ENCODE assay signal across 1 cellular context in genomic region chr20:63695419-63696310, GRCh38.
A peak's percentile ranks its signal among the peaks of the same experiment; 100 is the strongest.
TF ChIP-seq lines count a peak whose summit lies in the region.

No MANE protein-coding gene starts in this region.

TF ChIP-seq in GM12878, 131 proteins besides CTCF, POLR2A, EP300 and RAD21:
- TF ChIP-seq, protein P1, sequence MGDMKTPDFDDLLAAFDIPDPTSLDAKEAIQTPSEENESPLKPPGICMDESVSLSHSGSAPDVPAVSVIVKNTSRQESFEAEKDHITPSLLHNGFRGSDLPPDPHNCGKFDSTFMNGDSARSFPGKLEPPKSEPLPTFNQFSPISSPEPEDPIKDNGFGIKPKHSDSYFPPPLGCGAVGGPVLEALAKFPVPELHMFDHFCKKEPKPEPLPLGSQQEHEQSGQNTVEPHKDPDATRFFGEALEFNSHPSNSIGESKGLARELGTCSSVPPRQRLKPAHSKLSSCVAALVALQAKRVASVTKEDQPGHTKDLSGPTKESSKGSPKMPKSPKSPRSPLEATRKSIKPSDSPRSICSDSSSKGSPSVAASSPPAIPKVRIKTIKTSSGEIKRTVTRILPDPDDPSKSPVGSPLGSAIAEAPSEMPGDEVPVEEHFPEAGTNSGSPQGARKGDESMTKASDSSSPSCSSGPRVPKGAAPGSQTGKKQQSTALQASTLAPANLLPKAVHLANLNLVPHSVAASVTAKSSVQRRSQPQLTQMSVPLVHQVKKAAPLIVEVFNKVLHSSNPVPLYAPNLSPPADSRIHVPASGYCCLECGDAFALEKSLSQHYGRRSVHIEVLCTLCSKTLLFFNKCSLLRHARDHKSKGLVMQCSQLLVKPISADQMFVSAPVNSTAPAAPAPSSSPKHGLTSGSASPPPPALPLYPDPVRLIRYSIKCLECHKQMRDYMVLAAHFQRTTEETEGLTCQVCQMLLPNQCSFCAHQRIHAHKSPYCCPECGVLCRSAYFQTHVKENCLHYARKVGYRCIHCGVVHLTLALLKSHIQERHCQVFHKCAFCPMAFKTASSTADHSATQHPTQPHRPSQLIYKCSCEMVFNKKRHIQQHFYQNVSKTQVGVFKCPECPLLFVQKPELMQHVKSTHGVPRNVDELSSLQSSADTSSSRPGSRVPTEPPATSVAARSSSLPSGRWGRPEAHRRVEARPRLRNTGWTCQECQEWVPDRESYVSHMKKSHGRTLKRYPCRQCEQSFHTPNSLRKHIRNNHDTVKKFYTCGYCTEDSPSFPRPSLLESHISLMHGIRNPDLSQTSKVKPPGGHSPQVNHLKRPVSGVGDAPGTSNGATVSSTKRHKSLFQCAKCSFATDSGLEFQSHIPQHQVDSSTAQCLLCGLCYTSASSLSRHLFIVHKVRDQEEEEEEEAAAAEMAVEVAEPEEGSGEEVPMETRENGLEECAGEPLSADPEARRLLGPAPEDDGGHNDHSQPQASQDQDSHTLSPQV (IDR thresholded peaks at IDR 0.05): no peak
- TF ChIP-seq MTA3 (IDR thresholded peaks at IDR 0.05; ENCODE audit: borderline replicate concordance, low read length) (peak; percentile 73; the same call in 1 of the 2 replicates), ZBED1 (IDR thresholded peaks at IDR 0.05; ENCODE audit: borderline replicate concordance) (0 out of 2 replicates have a peak, but pooled peaks have one; percentile 18), RELB (IDR thresholded peaks at IDR 0.05; ENCODE audit: low read depth) (no peak)
- TF ChIP-seq, protein P2, sequence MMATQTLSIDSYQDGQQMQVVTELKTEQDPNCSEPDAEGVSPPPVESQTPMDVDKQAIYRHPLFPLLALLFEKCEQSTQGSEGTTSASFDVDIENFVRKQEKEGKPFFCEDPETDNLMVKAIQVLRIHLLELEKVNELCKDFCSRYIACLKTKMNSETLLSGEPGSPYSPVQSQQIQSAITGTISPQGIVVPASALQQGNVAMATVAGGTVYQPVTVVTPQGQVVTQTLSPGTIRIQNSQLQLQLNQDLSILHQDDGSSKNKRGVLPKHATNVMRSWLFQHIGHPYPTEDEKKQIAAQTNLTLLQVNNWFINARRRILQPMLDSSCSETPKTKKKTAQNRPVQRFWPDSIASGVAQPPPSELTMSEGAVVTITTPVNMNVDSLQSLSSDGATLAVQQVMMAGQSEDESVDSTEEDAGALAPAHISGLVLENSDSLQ (IDR thresholded peaks at IDR 0.05): 0 out of 2 replicates have a peak, but pooled peaks have one; percentile 7
